Comparison of ENCODE assay signal across 24 cellular contexts in the genomic region with DNA sequence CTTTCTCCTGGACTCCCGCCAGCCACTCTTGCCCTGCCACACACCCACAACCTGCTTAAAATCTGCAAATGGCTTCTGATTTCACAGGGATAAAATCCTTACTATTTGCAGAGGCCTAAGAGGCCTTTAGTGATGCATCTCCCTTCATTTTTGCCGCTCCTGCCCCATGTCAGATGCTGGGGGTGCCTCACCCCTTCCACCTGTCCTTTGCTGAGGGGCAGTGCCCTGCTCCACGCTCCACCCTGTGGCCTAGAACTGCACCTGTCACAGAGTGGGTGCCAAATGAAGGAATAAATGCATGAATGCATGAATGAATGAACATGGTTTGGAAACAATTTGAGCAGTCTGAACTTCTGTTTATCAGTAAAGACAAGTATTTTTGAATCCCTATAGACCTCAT.
"Had no signal": no experiment of that assay in that cellular context is flagged by ENCODE, and none has a peak within 500 bp of the region (broad histone marks: within the 10 kb centered on the region; RNA-seq: fewer than 3 reads in every experiment).

No MANE protein-coding gene starts in this region.

- H3K9me3 ChIP-seq: gastrocnemius medialis, heart right ventricle, neutrophil, tibial artery had no signal

- H3K36me3 ChIP-seq: gastrocnemius medialis, heart right ventricle, neutrophil, tibial artery had no signal

- H3K79me2 ChIP-seq: parathyroid adenoma had no signal

- H3K4me3 ChIP-seq: heart right ventricle, lung, skin epidermis, tibial artery had no signal

- H3K27ac ChIP-seq: epithelial cell of prostate, heart right ventricle, neutrophil, parathyroid adenoma, skin epidermis, tibial artery had no signal

- ATAC-seq: activated CD8-positive, alpha-beta T cell treated with anti-CD3 and anti-CD28 coated beads, Interleukin-2, amount 10 ng/mL, durations not matched to agents 7 days and 5 days; effector memory CD8-positive, alpha-beta T cell; left colon; stimulated activated naive B cell treated with anti-CD40 and anti-IgM and Interleukin-4, amounts not matched to agents 10 μg/mL and 1 μg/mL and 100 μg/mL, for 72 hours had no signal

- H3K27me3 ChIP-seq: gastrocnemius medialis had no signal

- H3K4me1 ChIP-seq: tibial artery had no signal

- H3K9ac ChIP-seq: parathyroid adenoma had no signal

- DNase-seq: activated CD4-positive, alpha-beta T cell treated with anti-CD3 and anti-CD28 coated beads, Interleukin-2, amount 10 ng/mL, durations not matched to agents 24 days and 14 days; activated CD4-positive, CD25-positive, alpha-beta regulatory T cell; activated CD8-positive, alpha-beta memory T cell treated with anti-CD3 and anti-CD28 coated beads, Interleukin-2, amount 50 U/mL, for 4 hours; activated CD8-positive, alpha-beta T cell treated with anti-CD3 and anti-CD28 coated beads, Interleukin-2, amount 10 ng/mL, durations not matched to agents 7 days and 5 days; activated gamma-delta T cell; activated T-cell treated with anti-CD3 and anti-CD28 coated beads, Interleukin-2, amount 50 U/mL, for 48 hours; amniotic stem cell; dermis blood vessel endothelial cell; effector memory CD8-positive, alpha-beta T cell; gastrocnemius medialis; heart right ventricle; left colon; midbrain; naive B cell; stimulated activated CD4-positive, alpha-beta T cell treated with anti-CD3 and anti-CD28 coated beads, Interleukin-15, amount 100 ng/mL, for 24 hours; stimulated activated CD4-positive, alpha-beta T cell treated with anti-CD3 and anti-CD28 coated beads, Interleukin-4, amount 100 ng/mL, for 1 hour; stimulated activated naive B cell treated with anti-CD40 and anti-IgM and Interleukin-4, amounts not matched to agents 10 μg/mL and 1 μg/mL and 100 μg/mL, for 72 hours; T-helper 2 cell; tibial artery had no signal

- H2AFZ ChIP-seq: parathyroid adenoma had no signal
